Comparison of ENCODE assay signal across 2 cellular contexts in the genomic region with DNA sequence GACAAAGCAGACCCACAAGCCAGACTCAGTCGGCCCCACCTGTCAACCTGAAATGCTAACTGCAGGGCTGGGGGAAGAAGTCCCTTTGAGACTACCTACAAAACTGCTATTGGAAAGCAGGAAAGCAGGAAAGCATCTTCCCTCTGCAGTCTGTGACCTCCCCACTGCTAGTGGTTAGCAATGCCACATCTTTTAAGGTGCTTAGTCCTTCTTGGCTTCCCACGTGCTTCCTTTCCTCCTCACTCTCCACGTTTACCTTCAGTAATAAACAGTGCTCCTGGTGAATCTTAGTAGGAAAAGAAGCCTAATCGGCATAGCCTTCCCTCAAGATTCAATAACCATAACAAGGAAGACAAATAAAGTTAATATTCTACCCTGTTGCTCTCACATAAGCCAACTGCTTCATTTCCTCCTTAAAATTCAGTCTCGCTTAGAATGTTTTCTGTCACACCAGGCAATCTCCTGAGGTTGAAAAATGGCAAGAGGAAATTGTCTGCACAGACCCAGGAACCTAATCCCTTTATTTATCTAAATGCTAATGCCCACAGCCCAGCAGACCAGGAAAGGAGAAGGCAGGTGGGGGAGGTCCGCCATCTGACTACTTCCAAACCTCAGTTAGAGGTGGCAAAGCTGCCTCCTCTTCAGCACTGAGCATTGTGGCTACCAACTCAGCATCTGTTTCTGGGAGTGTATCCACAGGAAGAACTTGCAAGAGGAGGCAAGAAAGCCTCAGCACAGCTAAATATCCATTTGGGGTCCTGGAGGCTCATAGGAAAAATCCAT.
A peak's percentile ranks its signal among the peaks of the same experiment; 100 is the strongest.
TF ChIP-seq lines count a peak whose summit lies in the region.

No MANE protein-coding gene starts in this region.

TF ChIP-seq in HepG2, 621 proteins besides CTCF, POLR2A, EP300 and RAD21:
- no peak for TF ChIP-seq TEAD2 (CRISPR knock-in tag; IDR thresholded peaks at IDR 0.05)
- TF ChIP-seq SRSF4 (IDR thresholded peaks at IDR 0.05; ENCODE audit: low read depth, low read length, poor library complexity, severe bottlenecking) = no peak
- TF ChIP-seq POLR2G (IDR thresholded peaks at IDR 0.05; ENCODE audit: low read depth, low read length) = no peak
- TF ChIP-seq ZNF296 (CRISPR knock-in tag; conservative IDR thresholded peaks at IDR 0.05) = no peak
- no peak for TF ChIP-seq TEAD3 (CRISPR knock-in tag; optimal IDR thresholded peaks at IDR 0.05; ENCODE audit: borderline replicate concordance)
- no peak for TF ChIP-seq ZFP1 (CRISPR knock-in tag; IDR thresholded peaks at IDR 0.05)
- TF ChIP-seq ZFP91 (CRISPR knock-in tag; IDR thresholded peaks at IDR 0.05; ENCODE audit: borderline replicate concordance) = no peak
- TF ChIP-seq PCBP2 (optimal IDR thresholded peaks at IDR 0.05; ENCODE audit: low read depth, low read length, poor library complexity, severe bottlenecking) = no peak
- no peak for TF ChIP-seq ZFP90 (CRISPR knock-in tag; IDR thresholded peaks at IDR 0.05; ENCODE audit: borderline replicate concordance)
- TF ChIP-seq, protein P1, sequence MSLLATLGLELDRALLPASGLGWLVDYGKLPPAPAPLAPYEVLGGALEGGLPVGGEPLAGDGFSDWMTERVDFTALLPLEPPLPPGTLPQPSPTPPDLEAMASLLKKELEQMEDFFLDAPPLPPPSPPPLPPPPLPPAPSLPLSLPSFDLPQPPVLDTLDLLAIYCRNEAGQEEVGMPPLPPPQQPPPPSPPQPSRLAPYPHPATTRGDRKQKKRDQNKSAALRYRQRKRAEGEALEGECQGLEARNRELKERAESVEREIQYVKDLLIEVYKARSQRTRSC (CRISPR knock-in tag; IDR thresholded peaks at IDR 0.05; ENCODE audit: low read depth) = no peak
- no peak for TF ChIP-seq SRSF9 (IDR thresholded peaks at IDR 0.05; ENCODE audit: borderline replicate concordance, insufficient read depth, low read depth, low read length, poor library complexity, severe bottlenecking)
- TF ChIP-seq, protein P2, sequence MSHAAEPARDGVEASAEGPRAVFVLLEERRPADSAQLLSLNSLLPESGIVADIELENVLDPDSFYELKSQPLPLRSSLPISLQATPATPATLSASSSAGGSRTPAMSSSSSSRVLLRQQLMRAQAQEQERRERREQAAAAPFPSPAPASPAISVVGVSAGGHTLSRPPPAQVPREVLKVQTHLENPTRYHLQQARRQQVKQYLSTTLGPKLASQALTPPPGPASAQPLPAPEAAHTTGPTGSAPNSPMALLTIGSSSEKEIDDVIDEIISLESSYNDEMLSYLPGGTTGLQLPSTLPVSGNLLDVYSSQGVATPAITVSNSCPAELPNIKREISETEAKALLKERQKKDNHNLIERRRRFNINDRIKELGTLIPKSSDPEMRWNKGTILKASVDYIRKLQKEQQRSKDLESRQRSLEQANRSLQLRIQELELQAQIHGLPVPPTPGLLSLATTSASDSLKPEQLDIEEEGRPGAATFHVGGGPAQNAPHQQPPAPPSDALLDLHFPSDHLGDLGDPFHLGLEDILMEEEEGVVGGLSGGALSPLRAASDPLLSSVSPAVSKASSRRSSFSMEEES (CRISPR knock-in tag; IDR thresholded peaks at IDR 0.05) = no peak
- no peak for TF ChIP-seq ZNF768 (CRISPR knock-in tag; IDR thresholded peaks at IDR 0.05)
- TF ChIP-seq ZNF530 (CRISPR knock-in tag; IDR thresholded peaks at IDR 0.05; ENCODE audit: low read depth) = no peak
- TF ChIP-seq MAX (IDR thresholded peaks at IDR 0.05) = no peak
- TF ChIP-seq MEF2D (CRISPR knock-in tag; IDR thresholded peaks at IDR 0.05) = no peak
- no peak for TF ChIP-seq MLLT10 (CRISPR knock-in tag; IDR thresholded peaks at IDR 0.05)
- TF ChIP-seq ZNF333 (CRISPR knock-in tag; IDR thresholded peaks at IDR 0.05; ENCODE audit: borderline replicate concordance) = no peak
- TF ChIP-seq ETS1 (CRISPR knock-in tag; IDR thresholded peaks at IDR 0.05) = no peak
- TF ChIP-seq ZNF468 (CRISPR knock-in tag; IDR thresholded peaks at IDR 0.05) = no peak

TF ChIP-seq in H1, 55 proteins besides CTCF, POLR2A, EP300 and RAD21:
- TF ChIP-seq, protein P3, sequence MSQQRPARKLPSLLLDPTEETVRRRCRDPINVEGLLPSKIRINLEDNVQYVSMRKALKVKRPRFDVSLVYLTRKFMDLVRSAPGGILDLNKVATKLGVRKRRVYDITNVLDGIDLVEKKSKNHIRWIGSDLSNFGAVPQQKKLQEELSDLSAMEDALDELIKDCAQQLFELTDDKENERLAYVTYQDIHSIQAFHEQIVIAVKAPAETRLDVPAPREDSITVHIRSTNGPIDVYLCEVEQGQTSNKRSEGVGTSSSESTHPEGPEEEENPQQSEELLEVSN (IDR thresholded peaks at IDR 0.05) = 0 out of 2 replicates have a peak, but pooled peaks have one; percentile 21
- TF ChIP-seq CHD1 (IDR thresholded peaks at IDR 0.05; ENCODE audit: low read depth, low read length) = no peak
